In genomic region chr20:361562-361961, GRCh38 we compare ENCODE assay signal across 14 cellular contexts.
DNase-seq lines count a peak whose midpoint lies in the region; ATAC-seq, FAIRE-seq and TF ChIP-seq lines count a peak whose summit lies in the region.
"Had no signal": no experiment of that assay in that cellular context is flagged by ENCODE, and none has a peak within 500 bp of the region (broad histone marks: within the 10 kb centered on the region; RNA-seq: fewer than 3 reads in every experiment).

No MANE protein-coding gene starts in this region.

- no peak for FAIRE-seq in H54 (lab: Jason Lieb, UNC)
- FAIRE-seq: small intestine had no signal

- DNase-seq in DMS 273 (lab: John Stamatoyannopoulos, UW; ENCODE audit: unreplicated experiment): peak; percentile 45
- DNase-seq in DMS 273 treated with DMSO at 0.1 percent for 48 hours (lab: John Stamatoyannopoulos, UW): no peak
- peak; percentile 27 for DNase-seq in NCI-H345 treated with DMSO at 0.1 percent for 48 hours (lab: John Stamatoyannopoulos, UW; ENCODE audit: unreplicated experiment)
- DNase-seq in kidney tubule cell (ENCODE audit: low spot score): peak; percentile 86
- no peak for DNase-seq in activated naive CD4-positive, alpha-beta T cell treated with Interleukin-2 at 50 U/mL for 16 hours
- no peak for DNase-seq in H54 (ENCODE audit: insufficient read length, low spot score)
- no peak for DNase-seq in NK-92 (lab: John Stamatoyannopoulos, UW; ENCODE audit: unreplicated experiment)
- DNase-seq: 8988T, colonic mucosa, DND-41, NCI-H2227 treated with DMSO at 0.1 percent for 48 hours, SHP77 treated with DMSO at 0.1 percent for 48 hours, small intestine had no signal

- TF ChIP-seq POLR2A in H54 (IDR thresholded peaks at IDR 0.05; ENCODE audit: low read depth, low read length): no peak

- peak; percentile 64 for ATAC-seq in GM21723 (IDR thresholded peaks at IDR 0.05; ENCODE audit: unreplicated experiment)

Comparison
In these comparisons a context has a peak if more than half of its experiments do, and no peak if none do; other contexts are left out.
1. DNase-seq: peak in DMS 273 (single experiment), NCI-H345 treated with DMSO at 0.1 percent for 48 hours (single experiment) and kidney tubule cell (single experiment); none in DMS 273 treated with DMSO at 0.1 percent for 48 hours (single experiment), activated naive CD4-positive, alpha-beta T cell treated with Interleukin-2 at 50 U/mL for 16 hours (single experiment), H54 (single experiment) and NK-92 (single experiment).